ENCODE assay signal across 23 cellular contexts in the genomic region with DNA sequence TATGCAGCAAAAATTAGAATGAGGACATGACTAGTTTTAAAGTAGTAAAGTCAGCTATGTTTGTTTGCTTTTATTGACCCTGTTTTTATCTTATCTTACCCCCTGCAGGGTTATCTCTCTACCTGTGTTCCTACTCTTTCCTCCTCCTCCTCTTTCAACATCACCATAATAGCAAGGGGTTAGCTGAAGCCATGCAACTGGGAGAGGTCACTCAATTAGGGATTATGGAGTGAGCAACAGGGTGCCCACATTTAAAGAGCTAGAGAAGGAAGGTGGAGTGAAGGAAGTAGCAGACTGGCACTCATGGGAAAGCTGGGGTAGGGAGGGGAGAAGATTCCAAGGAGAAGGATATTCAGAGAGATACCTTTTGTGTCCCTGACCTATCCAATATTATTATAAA.
DNase-seq lines count a peak whose midpoint lies in the region; ATAC-seq and TF ChIP-seq lines count a peak whose summit lies in the region.
"Had no signal": no experiment of that assay in that cellular context is flagged by ENCODE, and none has a peak within 500 bp of the region (broad histone marks: within the 10 kb centered on the region; RNA-seq: fewer than 3 reads in every experiment).

No MANE protein-coding gene starts in this region.

- H3K27me3 ChIP-seq in endodermal cell (ENCODE audit: control insufficient read depth, insufficient read depth, low read length, poor library complexity, severe bottlenecking) (no peaks in the 10 kb centered on the region), mesendoderm (ENCODE audit: insufficient read depth, low read length, poor library complexity) (no peaks in the 10 kb centered on the region), GM23248 (replicated peaks; ENCODE audit: insufficient read depth) (peaks cover 8% of the 10 kb centered on the region; the same call in 1 of the 2 replicates)
- H3K27me3 ChIP-seq in naive thymus-derived CD4-positive, alpha-beta T cell (ENCODE audit: control insufficient read depth in 2 of 2, insufficient read depth in 2 of 2, low read length in 2 of 2): no peaks in the 10 kb centered on the region
- H3K27me3 ChIP-seq: BE2C, BLaER1 had no signal

- H3K9me3 ChIP-seq in endodermal cell (ENCODE audit: control insufficient read depth, low read length) (peaks cover 7% of the 10 kb centered on the region), GM23248 (ENCODE audit: low read depth) (no peaks in the 10 kb centered on the region)
- H3K9me3 ChIP-seq in naive thymus-derived CD4-positive, alpha-beta T cell (ENCODE audit: control insufficient read depth in 2 of 3, low read length in 3 of 3): no peaks in the 10 kb centered on the region
- H3K9me3 ChIP-seq: BE2C, BLaER1 had no signal

- H3K27ac ChIP-seq in endodermal cell (ENCODE audit: low read depth, low read length) (no peak overlapping the region), mesendoderm (ENCODE audit: low read depth, low read length) (no peak overlapping the region), GM23248 (no peak overlapping the region)
- no peak overlapping the region for H3K27ac ChIP-seq in naive thymus-derived CD4-positive, alpha-beta T cell (ENCODE audit: low read depth, low read length)
- H3K27ac ChIP-seq: BLaER1 had no signal

- no peaks in the 10 kb centered on the region for H3K79me1 ChIP-seq in mesendoderm (ENCODE audit: low read length)

- POLR2A ChIA-PET in naive thymus-derived CD4-positive, alpha-beta T cell (lab: Charles Lee): no interaction called here

- intact Hi-C loops in naive thymus-derived CD4-positive, alpha-beta T cell (cut with micrococcal nuclease): no loop called here

- H3K36me3 Mint-ChIP-seq in endodermal cell (ENCODE audit: low read depth): peaks cover 2% of the 10 kb centered on the region
- H3K36me3 Mint-ChIP-seq in naive thymus-derived CD4-positive, alpha-beta T cell: no peaks in the 10 kb centered on the region
- H3K36me3 Mint-ChIP-seq: CD14-positive monocyte; CD4-positive, alpha-beta memory T cell; CD4-positive, CD25-positive, alpha-beta regulatory T cell; CD8-positive, alpha-beta memory T cell had no signal

- peaks cover 9% of the 10 kb centered on the region for H3K4me1 Mint-ChIP-seq in endodermal cell
- no peaks in the 10 kb centered on the region for H3K4me1 Mint-ChIP-seq in naive thymus-derived CD4-positive, alpha-beta T cell
- H3K4me1 Mint-ChIP-seq: CD14-positive monocyte; CD4-positive, alpha-beta memory T cell; CD4-positive, CD25-positive, alpha-beta regulatory T cell; CD8-positive, alpha-beta memory T cell had no signal

- no peaks in the 10 kb centered on the region for H3F3A ChIP-seq in GM23248 (ENCODE audit: insufficient read depth)

- H3K79me2 ChIP-seq in mesendoderm (ENCODE audit: control insufficient read depth, insufficient read depth, low read length): no peaks in the 10 kb centered on the region
- no peaks in the 10 kb centered on the region for H3K79me2 ChIP-seq in GM23248 (ENCODE audit: insufficient read depth)

- no peak overlapping the region for H2AFZ ChIP-seq in GM23248

- H3K4me1 ChIP-seq in endodermal cell (ENCODE audit: control insufficient read depth, insufficient read depth, low read length) (no peaks in the 10 kb centered on the region), mesendoderm (ENCODE audit: control insufficient read depth, low read depth, low read length) (no peaks in the 10 kb centered on the region), GM23248 (ENCODE audit: insufficient read depth) (no peaks in the 10 kb centered on the region)
- no peaks in the 10 kb centered on the region for H3K4me1 ChIP-seq in naive thymus-derived CD4-positive, alpha-beta T cell (ENCODE audit: control insufficient read depth in 2 of 2, insufficient read depth in 2 of 2, low read length in 2 of 2)
- H3K4me1 ChIP-seq: BE2C, BLaER1 had no signal

- H3K18ac ChIP-seq in mesendoderm (ENCODE audit: low read length): no peak overlapping the region

- H2BK5ac ChIP-seq in mesendoderm (ENCODE audit: low read length): no peak overlapping the region

- H3K27me3 Mint-ChIP-seq in endodermal cell (ENCODE audit: insufficient read depth): no peaks in the 10 kb centered on the region
- no peaks in the 10 kb centered on the region for H3K27me3 Mint-ChIP-seq in naive thymus-derived CD4-positive, alpha-beta T cell
- H3K27me3 Mint-ChIP-seq: CD4-positive, CD25-positive, alpha-beta regulatory T cell; CD8-positive, alpha-beta memory T cell had no signal

- DNase-seq in endodermal cell: peak; percentile 58
- peak; percentile 90 for DNase-seq in mesendoderm
- DNase-seq in GM23248: no peak
- DNase-seq in NCI-H187 (lab: John Stamatoyannopoulos, UW): no peak
- DNase-seq in naive thymus-derived CD4-positive, alpha-beta T cell: no peak
- DNase-seq: 8988T; ACHN; BE2C; C1 segment of cervical spinal cord; CD4-positive, alpha-beta memory T cell; CD4-positive, CD25-positive, alpha-beta regulatory T cell; CD8-positive, alpha-beta memory T cell; COR-L47; DMS 273 treated with DMSO at 0.1 percent for 48 hours; DMS153; DMS53; DMS79; DND-41; EL; GDM1 had no signal

- no peak overlapping the region for H2AK5ac ChIP-seq in mesendoderm (ENCODE audit: low read length)

- no peak overlapping the region for H3K9ac ChIP-seq in endodermal cell (ENCODE audit: extremely low read depth, low read length, poor library complexity, severe bottlenecking)
- no peak overlapping the region for H3K9ac ChIP-seq in mesendoderm (ENCODE audit: low read length)
- no peak overlapping the region for H3K9ac ChIP-seq in GM23248
- H3K9ac ChIP-seq: BLaER1 had no signal

- H4K5ac ChIP-seq in mesendoderm (ENCODE audit: low read length): no peak overlapping the region

- TF ChIP-seq CTCF in endodermal cell (conservative IDR thresholded peaks at IDR 0.05): no peak

- no peak overlapping the region for H3K56ac ChIP-seq in mesendoderm (ENCODE audit: low read length)

- CTCF ChIA-PET in naive thymus-derived CD4-positive, alpha-beta T cell (lab: Charles Lee): interaction anchor here (0.6 kb wide), 1 partner anchor 1134 kb away, joined by 3 read pairs; no protein-coding TSS in a partner anchor

- ATAC-seq in naive thymus-derived CD4-positive, alpha-beta T cell: no peak
- ATAC-seq: GM12878 had no signal

- in situ Hi-C loops in GM23248 (cut with MboI): no loop called here

- H3K4me2 ChIP-seq in mesendoderm (ENCODE audit: low read length): no peak overlapping the region
- no peak overlapping the region for H3K4me2 ChIP-seq in GM23248 (ENCODE audit: unreplicated experiment)
- H3K4me2 ChIP-seq: BLaER1 had no signal

- peak overlapping the region; percentile 7 for H3K27ac Mint-ChIP-seq in endodermal cell
- H3K27ac Mint-ChIP-seq in naive thymus-derived CD4-positive, alpha-beta T cell: no peak overlapping the region
- H3K27ac Mint-ChIP-seq: CD14-positive monocyte; CD4-positive, alpha-beta memory T cell; CD4-positive, CD25-positive, alpha-beta regulatory T cell; CD8-positive, alpha-beta memory T cell had no signal

- no peak overlapping the region for H2BK120ac ChIP-seq in mesendoderm (ENCODE audit: low read depth, low read length)

- H3K23ac ChIP-seq in mesendoderm (ENCODE audit: low read length): no peak overlapping the region

- H3K4me3 Mint-ChIP-seq in endodermal cell: no peak overlapping the region
- H3K4me3 Mint-ChIP-seq in naive thymus-derived CD4-positive, alpha-beta T cell: no peak overlapping the region
- H3K4me3 Mint-ChIP-seq: CD14-positive monocyte; CD4-positive, alpha-beta memory T cell; CD4-positive, CD25-positive, alpha-beta regulatory T cell; CD8-positive, alpha-beta memory T cell had no signal

- no peak overlapping the region for H3K4ac ChIP-seq in mesendoderm (ENCODE audit: low read depth, low read length)

- H4K8ac ChIP-seq in mesendoderm (ENCODE audit: low read depth, low read length): no peak overlapping the region

- H3K36me3 ChIP-seq in endodermal cell (ENCODE audit: control insufficient read depth, insufficient read depth, low read length): no peaks in the 10 kb centered on the region
- no peaks in the 10 kb centered on the region for H3K36me3 ChIP-seq in mesendoderm (ENCODE audit: control insufficient read depth, insufficient read depth, low read length)
- H3K36me3 ChIP-seq in GM23248 (ENCODE audit: low read depth): no peaks in the 10 kb centered on the region
- H3K36me3 ChIP-seq in naive thymus-derived CD4-positive, alpha-beta T cell (ENCODE audit: control insufficient read depth in 2 of 3, insufficient read depth in 3 of 3, low read length in 3 of 3): no peaks in the 10 kb centered on the region
- H3K36me3 ChIP-seq: BE2C, BLaER1 had no signal

- H4K20me1 ChIP-seq in GM23248 (ENCODE audit: insufficient read depth): no peaks in the 10 kb centered on the region
- H4K20me1 ChIP-seq: BLaER1 had no signal

- H3K9me3 Mint-ChIP-seq in endodermal cell: peaks cover 34% of the 10 kb centered on the region
- peaks cover 0 to 9% (median 4%) of the 10 kb centered on the region in 11 donors for H3K9me3 Mint-ChIP-seq in naive thymus-derived CD4-positive, alpha-beta T cell

- H2BK15ac ChIP-seq in mesendoderm (replicated peaks; ENCODE audit: low read depth): no peak overlapping the region

- peak overlapping the region; percentile 9 for H3K4me3 ChIP-seq in endodermal cell (ENCODE audit: low read length)
- H3K4me3 ChIP-seq in mesendoderm (ENCODE audit: low read length): no peak overlapping the region
- H3K4me3 ChIP-seq in GM23248: no peak overlapping the region
- no peak overlapping the region for H3K4me3 ChIP-seq in naive thymus-derived CD4-positive, alpha-beta T cell (ENCODE audit: low read length)
- H3K4me3 ChIP-seq: BLaER1, GM12878 had no signal

- H3K9me2 ChIP-seq in GM23248 (ENCODE audit: insufficient read depth): no peaks in the 10 kb centered on the region

Comparison
In these comparisons a context has a peak if more than half of its experiments do, and no peak if none do; other contexts are left out.
1. DNase-seq: peak in endodermal cell (single experiment) and mesendoderm (single experiment); none in GM23248 (single experiment), NCI-H187 (0 of 2) and naive thymus-derived CD4-positive, alpha-beta T cell (0 of 9).